In genomic region chr10:13302821-13303555, GRCh38 we compare ENCODE assay signal across 1 cellular context.
TF ChIP-seq lines count a peak whose summit lies in the region.

No MANE protein-coding gene starts in this region.

TF ChIP-seq in K562, 482 proteins besides CTCF, POLR2A, EP300 and RAD21 (continued from another document):
- TF ChIP-seq ZNF395 (CRISPR knock-in tag; IDR thresholded peaks at IDR 0.05) (no peak), IRF9 (tag; IDR thresholded peaks at IDR 0.05) (no peak), MLX (CRISPR knock-in tag; conservative IDR thresholded peaks at IDR 0.05) (no peak), VEZF1 (CRISPR knock-in tag; IDR thresholded peaks at IDR 0.05) (no peak), MTA3 (IDR thresholded peaks at IDR 0.05; ENCODE audit: borderline replicate concordance) (no peak), ZZZ3 (IDR thresholded peaks at IDR 0.05) (no peak), RBM22 (IDR thresholded peaks at IDR 0.05; ENCODE audit: low read depth, low read length, poor library complexity, severe bottlenecking) (no peak), NCOA1 (IDR thresholded peaks at IDR 0.05; ENCODE audit: low read depth) (no peak), ETV5 (CRISPR knock-in tag; IDR thresholded peaks at IDR 0.05; ENCODE audit: low read depth) (no peak), PHF20 (IDR thresholded peaks at IDR 0.05; ENCODE audit: partially characterized antibody) (no peak), BACH1 (tag; IDR thresholded peaks at IDR 0.05) (no peak), LARP7 (IDR thresholded peaks at IDR 0.05) (no peak), KLF6 (CRISPR knock-in tag; IDR thresholded peaks at IDR 0.05; ENCODE audit: borderline replicate concordance) (no peak), XRCC5 (IDR thresholded peaks at IDR 0.05; ENCODE audit: low read depth, low read length) (no peak), CBFA2T2 (conservative IDR thresholded peaks at IDR 0.05) (no peak), ZNF717 (CRISPR knock-in tag; IDR thresholded peaks at IDR 0.05) (no peak)
